ENCODE assay signal across 1 cellular context in genomic region chr17:63446981-63447687, GRCh38.
TF ChIP-seq lines count a peak whose summit lies in the region.

No MANE protein-coding gene starts in this region.

TF ChIP-seq in K562, 482 proteins besides CTCF, POLR2A, EP300 and RAD21 (continued from another document and continues in another):
- TF ChIP-seq, protein P1, sequence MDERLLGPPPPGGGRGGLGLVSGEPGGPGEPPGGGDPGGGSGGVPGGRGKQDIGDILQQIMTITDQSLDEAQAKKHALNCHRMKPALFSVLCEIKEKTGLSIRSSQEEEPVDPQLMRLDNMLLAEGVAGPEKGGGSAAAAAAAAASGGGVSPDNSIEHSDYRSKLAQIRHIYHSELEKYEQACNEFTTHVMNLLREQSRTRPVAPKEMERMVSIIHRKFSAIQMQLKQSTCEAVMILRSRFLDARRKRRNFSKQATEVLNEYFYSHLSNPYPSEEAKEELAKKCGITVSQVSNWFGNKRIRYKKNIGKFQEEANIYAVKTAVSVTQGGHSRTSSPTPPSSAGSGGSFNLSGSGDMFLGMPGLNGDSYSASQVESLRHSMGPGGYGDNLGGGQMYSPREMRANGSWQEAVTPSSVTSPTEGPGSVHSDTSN (CRISPR knock-in tag; IDR thresholded peaks at IDR 0.05; ENCODE audit: low read depth) = no peak
- TF ChIP-seq, protein P1 (tag; conservative IDR thresholded peaks at IDR 0.05; ENCODE audit: low read depth) = no peak
- TF ChIP-seq ZNF583 (CRISPR knock-in tag; IDR thresholded peaks at IDR 0.05) (peak; percentile 80), NR1H2 (CRISPR knock-in tag; IDR thresholded peaks at IDR 0.05) (no peak), ZNF311 (CRISPR knock-in tag; IDR thresholded peaks at IDR 0.05) (peak; percentile 53; the same call in 1 of the 2 replicates), ZBTB7A (IDR thresholded peaks at IDR 0.05; ENCODE audit: borderline replicate concordance, control insufficient read depth, low read depth, low read length) (no peak), KAT8 (IDR thresholded peaks at IDR 0.05; ENCODE audit: low read depth) (no peak), CSDE1 (IDR thresholded peaks at IDR 0.05) (peak in 1 of 2 experiments; percentile 49; a peak in 1 of 4 replicates), SNRNP70 (optimal IDR thresholded peaks at IDR 0.05; ENCODE audit: low read depth, low read length) (no peak), ZNF77 (CRISPR knock-in tag; IDR thresholded peaks at IDR 0.05) (no peak), RCOR1 (IDR thresholded peaks at IDR 0.05; ENCODE audit: borderline replicate concordance in 1 of 2, low read depth in 2 of 2, low read length in 2 of 2) (no peak), PRPF4 (IDR thresholded peaks at IDR 0.05; ENCODE audit: insufficient read depth, low read depth, low read length, poor library complexity, severe bottlenecking) (no peak), SAFB2 (IDR thresholded peaks at IDR 0.05; ENCODE audit: borderline replicate concordance, low read depth, low read length, severe bottlenecking) (no peak), GABPB1 (CRISPR knock-in tag; IDR thresholded peaks at IDR 0.05) (no peak; the same call in 1 of the 2 replicates), ZFX (CRISPR knock-in tag; IDR thresholded peaks at IDR 0.05) (peak; percentile 71), NCOA6 (IDR thresholded peaks at IDR 0.05) (0 out of 2 replicates have a peak, but pooled peaks have one; percentile 24), CBX2 (IDR thresholded peaks at IDR 0.05; ENCODE audit: insufficient read depth, low read length, poor library complexity, severe bottlenecking) (no peak), SOX6 (IDR thresholded peaks at IDR 0.05) (no peak), SLC30A9 (CRISPR knock-in tag; IDR thresholded peaks at IDR 0.05) (no peak), STAT5A (IDR thresholded peaks at IDR 0.05; ENCODE audit: borderline replicate concordance, low read length) (no peak), MYC (IDR thresholded peaks at IDR 0.05; ENCODE audit: low read depth, low read length) (no peak), MYC (CRISPR knock-in tag; IDR thresholded peaks at IDR 0.05; ENCODE audit: borderline replicate concordance, low read depth) (peak; percentile 28; the same call in 1 of the 2 replicates), ZSCAN29 (IDR thresholded peaks at IDR 0.05) (no peak), MEF2A (IDR thresholded peaks at IDR 0.05; ENCODE audit: control insufficient read depth, low read depth, low read length) (no peak), EHMT2 (IDR thresholded peaks at IDR 0.05) (no peak), ZNF695 (CRISPR knock-in tag; IDR thresholded peaks at IDR 0.05) (no peak), C11orf30 (IDR thresholded peaks at IDR 0.05; ENCODE audit: low read depth) (no peak), SUPT5H (IDR thresholded peaks at IDR 0.05) (0 out of 2 replicates have a peak, but pooled peaks have one; percentile 24), FOXA1 (IDR thresholded peaks at IDR 0.05; ENCODE audit: borderline replicate concordance) (no peak)
- TF ChIP-seq, protein P2, sequence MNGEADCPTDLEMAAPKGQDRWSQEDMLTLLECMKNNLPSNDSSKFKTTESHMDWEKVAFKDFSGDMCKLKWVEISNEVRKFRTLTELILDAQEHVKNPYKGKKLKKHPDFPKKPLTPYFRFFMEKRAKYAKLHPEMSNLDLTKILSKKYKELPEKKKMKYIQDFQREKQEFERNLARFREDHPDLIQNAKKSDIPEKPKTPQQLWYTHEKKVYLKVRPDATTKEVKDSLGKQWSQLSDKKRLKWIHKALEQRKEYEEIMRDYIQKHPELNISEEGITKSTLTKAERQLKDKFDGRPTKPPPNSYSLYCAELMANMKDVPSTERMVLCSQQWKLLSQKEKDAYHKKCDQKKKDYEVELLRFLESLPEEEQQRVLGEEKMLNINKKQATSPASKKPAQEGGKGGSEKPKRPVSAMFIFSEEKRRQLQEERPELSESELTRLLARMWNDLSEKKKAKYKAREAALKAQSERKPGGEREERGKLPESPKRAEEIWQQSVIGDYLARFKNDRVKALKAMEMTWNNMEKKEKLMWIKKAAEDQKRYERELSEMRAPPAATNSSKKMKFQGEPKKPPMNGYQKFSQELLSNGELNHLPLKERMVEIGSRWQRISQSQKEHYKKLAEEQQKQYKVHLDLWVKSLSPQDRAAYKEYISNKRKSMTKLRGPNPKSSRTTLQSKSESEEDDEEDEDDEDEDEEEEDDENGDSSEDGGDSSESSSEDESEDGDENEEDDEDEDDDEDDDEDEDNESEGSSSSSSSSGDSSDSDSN (IDR thresholded peaks at IDR 0.05; ENCODE audit: borderline replicate concordance in 1 of 2, low read depth in 2 of 2, low read length in 2 of 2) = peak; percentile 59 to 83; a peak in 2 of 4 replicates
- TF ChIP-seq, protein P3, sequence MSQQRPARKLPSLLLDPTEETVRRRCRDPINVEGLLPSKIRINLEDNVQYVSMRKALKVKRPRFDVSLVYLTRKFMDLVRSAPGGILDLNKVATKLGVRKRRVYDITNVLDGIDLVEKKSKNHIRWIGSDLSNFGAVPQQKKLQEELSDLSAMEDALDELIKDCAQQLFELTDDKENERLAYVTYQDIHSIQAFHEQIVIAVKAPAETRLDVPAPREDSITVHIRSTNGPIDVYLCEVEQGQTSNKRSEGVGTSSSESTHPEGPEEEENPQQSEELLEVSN (IDR thresholded peaks at IDR 0.05; ENCODE audit: borderline replicate concordance in 1 of 2, extremely low read depth in 1 of 2, insufficient read depth in 1 of 2, insufficient read length in 1 of 2, low read depth in 1 of 2, low read length in 1 of 2, poor library complexity in 1 of 2, severe bottlenecking in 1 of 2) = peak; percentile 48
- TF ChIP-seq, protein P4, sequence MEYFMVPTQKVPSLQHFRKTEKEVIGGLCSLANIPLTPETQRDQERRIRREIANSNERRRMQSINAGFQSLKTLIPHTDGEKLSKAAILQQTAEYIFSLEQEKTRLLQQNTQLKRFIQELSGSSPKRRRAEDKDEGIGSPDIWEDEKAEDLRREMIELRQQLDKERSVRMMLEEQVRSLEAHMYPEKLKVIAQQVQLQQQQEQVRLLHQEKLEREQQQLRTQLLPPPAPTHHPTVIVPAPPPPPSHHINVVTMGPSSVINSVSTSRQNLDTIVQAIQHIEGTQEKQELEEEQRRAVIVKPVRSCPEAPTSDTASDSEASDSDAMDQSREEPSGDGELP (CRISPR knock-in tag; IDR thresholded peaks at IDR 0.05; ENCODE audit: borderline replicate concordance) = peak; percentile 42; the same call in 1 of the 2 replicates
- TF ChIP-seq, protein P5, sequence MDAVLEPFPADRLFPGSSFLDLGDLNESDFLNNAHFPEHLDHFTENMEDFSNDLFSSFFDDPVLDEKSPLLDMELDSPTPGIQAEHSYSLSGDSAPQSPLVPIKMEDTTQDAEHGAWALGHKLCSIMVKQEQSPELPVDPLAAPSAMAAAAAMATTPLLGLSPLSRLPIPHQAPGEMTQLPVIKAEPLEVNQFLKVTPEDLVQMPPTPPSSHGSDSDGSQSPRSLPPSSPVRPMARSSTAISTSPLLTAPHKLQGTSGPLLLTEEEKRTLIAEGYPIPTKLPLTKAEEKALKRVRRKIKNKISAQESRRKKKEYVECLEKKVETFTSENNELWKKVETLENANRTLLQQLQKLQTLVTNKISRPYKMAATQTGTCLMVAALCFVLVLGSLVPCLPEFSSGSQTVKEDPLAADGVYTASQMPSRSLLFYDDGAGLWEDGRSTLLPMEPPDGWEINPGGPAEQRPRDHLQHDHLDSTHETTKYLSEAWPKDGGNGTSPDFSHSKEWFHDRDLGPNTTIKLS (IDR thresholded peaks at IDR 0.05; ENCODE audit: borderline replicate concordance, low read depth) = no peak
- TF ChIP-seq, protein P6, sequence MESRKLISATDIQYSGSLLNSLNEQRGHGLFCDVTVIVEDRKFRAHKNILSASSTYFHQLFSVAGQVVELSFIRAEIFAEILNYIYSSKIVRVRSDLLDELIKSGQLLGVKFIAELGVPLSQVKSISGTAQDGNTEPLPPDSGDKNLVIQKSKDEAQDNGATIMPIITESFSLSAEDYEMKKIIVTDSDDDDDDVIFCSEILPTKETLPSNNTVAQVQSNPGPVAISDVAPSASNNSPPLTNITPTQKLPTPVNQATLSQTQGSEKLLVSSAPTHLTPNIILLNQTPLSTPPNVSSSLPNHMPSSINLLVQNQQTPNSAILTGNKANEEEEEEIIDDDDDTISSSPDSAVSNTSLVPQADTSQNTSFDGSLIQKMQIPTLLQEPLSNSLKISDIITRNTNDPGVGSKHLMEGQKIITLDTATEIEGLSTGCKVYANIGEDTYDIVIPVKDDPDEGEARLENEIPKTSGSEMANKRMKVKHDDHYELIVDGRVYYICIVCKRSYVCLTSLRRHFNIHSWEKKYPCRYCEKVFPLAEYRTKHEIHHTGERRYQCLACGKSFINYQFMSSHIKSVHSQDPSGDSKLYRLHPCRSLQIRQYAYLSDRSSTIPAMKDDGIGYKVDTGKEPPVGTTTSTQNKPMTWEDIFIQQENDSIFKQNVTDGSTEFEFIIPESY (CRISPR knock-in tag; IDR thresholded peaks at IDR 0.05) = peak; percentile 35; the same call in 1 of the 2 replicates
- TF ChIP-seq, protein P7, sequence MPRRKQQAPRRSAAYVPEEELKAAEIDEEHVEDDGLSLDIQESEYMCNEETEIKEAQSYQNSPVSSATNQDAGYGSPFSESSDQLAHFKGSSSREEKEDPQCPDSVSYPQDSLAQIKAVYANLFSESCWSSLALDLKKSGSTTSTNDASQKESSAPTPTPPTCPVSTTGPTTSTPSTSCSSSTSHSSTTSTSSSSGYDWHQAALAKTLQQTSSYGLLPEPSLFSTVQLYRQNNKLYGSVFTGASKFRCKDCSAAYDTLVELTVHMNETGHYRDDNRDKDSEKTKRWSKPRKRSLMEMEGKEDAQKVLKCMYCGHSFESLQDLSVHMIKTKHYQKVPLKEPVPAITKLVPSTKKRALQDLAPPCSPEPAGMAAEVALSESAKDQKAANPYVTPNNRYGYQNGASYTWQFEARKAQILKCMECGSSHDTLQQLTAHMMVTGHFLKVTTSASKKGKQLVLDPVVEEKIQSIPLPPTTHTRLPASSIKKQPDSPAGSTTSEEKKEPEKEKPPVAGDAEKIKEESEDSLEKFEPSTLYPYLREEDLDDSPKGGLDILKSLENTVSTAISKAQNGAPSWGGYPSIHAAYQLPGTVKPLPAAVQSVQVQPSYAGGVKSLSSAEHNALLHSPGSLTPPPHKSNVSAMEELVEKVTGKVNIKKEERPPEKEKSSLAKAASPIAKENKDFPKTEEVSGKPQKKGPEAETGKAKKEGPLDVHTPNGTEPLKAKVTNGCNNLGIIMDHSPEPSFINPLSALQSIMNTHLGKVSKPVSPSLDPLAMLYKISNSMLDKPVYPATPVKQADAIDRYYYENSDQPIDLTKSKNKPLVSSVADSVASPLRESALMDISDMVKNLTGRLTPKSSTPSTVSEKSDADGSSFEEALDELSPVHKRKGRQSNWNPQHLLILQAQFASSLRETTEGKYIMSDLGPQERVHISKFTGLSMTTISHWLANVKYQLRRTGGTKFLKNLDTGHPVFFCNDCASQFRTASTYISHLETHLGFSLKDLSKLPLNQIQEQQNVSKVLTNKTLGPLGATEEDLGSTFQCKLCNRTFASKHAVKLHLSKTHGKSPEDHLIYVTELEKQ (CRISPR knock-in tag; IDR thresholded peaks at IDR 0.05) = no peak
- TF ChIP-seq, protein P8, sequence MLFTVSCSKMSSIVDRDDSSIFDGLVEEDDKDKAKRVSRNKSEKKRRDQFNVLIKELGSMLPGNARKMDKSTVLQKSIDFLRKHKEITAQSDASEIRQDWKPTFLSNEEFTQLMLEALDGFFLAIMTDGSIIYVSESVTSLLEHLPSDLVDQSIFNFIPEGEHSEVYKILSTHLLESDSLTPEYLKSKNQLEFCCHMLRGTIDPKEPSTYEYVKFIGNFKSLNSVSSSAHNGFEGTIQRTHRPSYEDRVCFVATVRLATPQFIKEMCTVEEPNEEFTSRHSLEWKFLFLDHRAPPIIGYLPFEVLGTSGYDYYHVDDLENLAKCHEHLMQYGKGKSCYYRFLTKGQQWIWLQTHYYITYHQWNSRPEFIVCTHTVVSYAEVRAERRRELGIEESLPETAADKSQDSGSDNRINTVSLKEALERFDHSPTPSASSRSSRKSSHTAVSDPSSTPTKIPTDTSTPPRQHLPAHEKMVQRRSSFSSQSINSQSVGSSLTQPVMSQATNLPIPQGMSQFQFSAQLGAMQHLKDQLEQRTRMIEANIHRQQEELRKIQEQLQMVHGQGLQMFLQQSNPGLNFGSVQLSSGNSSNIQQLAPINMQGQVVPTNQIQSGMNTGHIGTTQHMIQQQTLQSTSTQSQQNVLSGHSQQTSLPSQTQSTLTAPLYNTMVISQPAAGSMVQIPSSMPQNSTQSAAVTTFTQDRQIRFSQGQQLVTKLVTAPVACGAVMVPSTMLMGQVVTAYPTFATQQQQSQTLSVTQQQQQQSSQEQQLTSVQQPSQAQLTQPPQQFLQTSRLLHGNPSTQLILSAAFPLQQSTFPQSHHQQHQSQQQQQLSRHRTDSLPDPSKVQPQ (CRISPR knock-in tag; IDR thresholded peaks at IDR 0.05; ENCODE audit: borderline replicate concordance) = 0 out of 2 replicates have a peak, but pooled peaks have one; percentile 60
